In genomic region chr3:32392530-32393302, GRCh38 we compare ENCODE assay signal across 1 cellular context.
TF ChIP-seq lines count a peak whose summit lies in the region.

No MANE protein-coding gene starts in this region.

TF ChIP-seq in GM12878, 131 proteins besides CTCF, POLR2A, EP300 and RAD21 (continued from another document):
- TF ChIP-seq RELB (IDR thresholded peaks at IDR 0.05; ENCODE audit: low read depth) (0 out of 2 replicates have a peak, but pooled peaks have one; percentile 33), NR2C2 (IDR thresholded peaks at IDR 0.05; ENCODE audit: borderline replicate concordance, control insufficient read depth, insufficient read length, low read depth) (no peak), SIN3A (IDR thresholded peaks at IDR 0.05; ENCODE audit: low read depth, low read length) (no peak), CEBPZ (IDR thresholded peaks at IDR 0.05; ENCODE audit: low read depth, low read length) (no peak), MTA2 (IDR thresholded peaks at IDR 0.05; ENCODE audit: low read depth) (0 out of 2 replicates have a peak, but pooled peaks have one; percentile 30), IKZF2 (IDR thresholded peaks at IDR 0.05) (0 out of 4 replicates have a peak, but pooled peaks have one; percentile 9 to 11)
